15 cellular contexts compared by ENCODE assay signal in genomic region chrX:20421275-20421674, GRCh38.
"Had no signal": no experiment of that assay in that cellular context is flagged by ENCODE, and none has a peak within 500 bp of the region (broad histone marks: within the 10 kb centered on the region; RNA-seq: fewer than 3 reads in every experiment).

No MANE protein-coding gene starts in this region.

- H3K27me3 Mint-ChIP-seq: activated CD4-positive, alpha-beta T cell treated with anti-CD3 and anti-CD28 coated beads, Interleukin-2, amount 10 ng/mL, durations not matched to agents 7 days and 5 days; activated naive CD8-positive, alpha-beta T cell; effector memory CD8-positive, alpha-beta T cell; stimulated activated naive CD8-positive, alpha-beta T cell treated with anti-CD3 and anti-CD28 coated beads, Interleukin-15, amount 100 ng/mL, for 72 hours; type B pancreatic cell had no signal

- H3K4me1 Mint-ChIP-seq: nephron progenitor cell, WTC11 had no signal

- ATAC-seq: effector memory CD8-positive, alpha-beta T cell; gastroesophageal sphincter; left lung; psoas muscle; right lobe of liver; stimulated activated naive CD8-positive, alpha-beta T cell treated with anti-CD3 and anti-CD28 coated beads, Interleukin-15, amount 100 ng/mL, for 72 hours; WTC11 had no signal

- H3K9me3 ChIP-seq: gastroesophageal sphincter, left lung, psoas muscle, right lobe of liver had no signal

- H3K36me3 ChIP-seq: gastroesophageal sphincter, left lung, right lobe of liver had no signal

- DNase-seq: activated CD4-positive, alpha-beta T cell treated with anti-CD3 and anti-CD28 coated beads, Interleukin-2, amount 10 ng/mL, durations not matched to agents 7 days and 5 days; activated CD8-positive, alpha-beta memory T cell treated with anti-CD3 and anti-CD28 coated beads, Interleukin-2, amount 50 U/mL, for 48 hours; activated gamma-delta T cell treated with Interleukin-2 at 50 U/mL for 16 hours; cerebellar nuclear complex; dermis blood vessel endothelial cell; effector memory CD8-positive, alpha-beta T cell; left lung; nephron progenitor cell; psoas muscle; right lobe of liver; stimulated activated naive CD8-positive, alpha-beta T cell treated with anti-CD3 and anti-CD28 coated beads, Interleukin-15, amount 100 ng/mL, for 72 hours had no signal

- H3K4me3 Mint-ChIP-seq: activated CD4-positive, alpha-beta T cell treated with anti-CD3 and anti-CD28 coated beads, Interleukin-2, amount 10 ng/mL, durations not matched to agents 7 days and 5 days; activated naive CD8-positive, alpha-beta T cell; effector memory CD8-positive, alpha-beta T cell; nephron progenitor cell; type B pancreatic cell; WTC11 had no signal

- H3K4me1 ChIP-seq: gastroesophageal sphincter, left lung, psoas muscle, right lobe of liver had no signal

- H3K9me3 Mint-ChIP-seq: activated CD4-positive, alpha-beta T cell treated with anti-CD3 and anti-CD28 coated beads, Interleukin-2, amount 10 ng/mL, durations not matched to agents 7 days and 5 days; effector memory CD8-positive, alpha-beta T cell; stimulated activated naive CD8-positive, alpha-beta T cell treated with anti-CD3 and anti-CD28 coated beads, Interleukin-15, amount 100 ng/mL, for 72 hours; type B pancreatic cell had no signal

- H3K27ac ChIP-seq: gastroesophageal sphincter, left lung, psoas muscle, right lobe of liver had no signal

- H3K4me3 ChIP-seq: gastroesophageal sphincter, left lung, psoas muscle, right lobe of liver had no signal

- H3K27me3 ChIP-seq: gastroesophageal sphincter, left lung, right lobe of liver had no signal

- H3K36me3 Mint-ChIP-seq: activated naive CD8-positive, alpha-beta T cell; type B pancreatic cell; WTC11 had no signal

- H3K27ac Mint-ChIP-seq: activated CD4-positive, alpha-beta T cell treated with anti-CD3 and anti-CD28 coated beads, Interleukin-2, amount 10 ng/mL, durations not matched to agents 7 days and 5 days; activated naive CD8-positive, alpha-beta T cell; nephron progenitor cell; type B pancreatic cell; WTC11 had no signal
